In genomic region chr13:113836917-113837553, GRCh38 we compare ENCODE assay signal across 8 cellular contexts. TPM values are rescaled to one million over a fixed set of nuclear protein-coding genes. Genes with fewer than 3 reads are reported as not detected.
DNase-seq lines count a peak whose midpoint lies in the region; ATAC-seq, FAIRE-seq and TF ChIP-seq lines count a peak whose summit lies in the region.

No MANE protein-coding gene starts in this region.

- H3K36me3 ChIP-seq in Peyer's patch (peaks cover 0 to 31% (median 0%) of the 10 kb centered on the region in 3 donors), esophagus squamous epithelium (peaks cover 5 to 40% (median 6%) of the 10 kb centered on the region in 3 donors), pancreas (peaks cover 0 to 7% (median 0%) of the 10 kb centered on the region in 3 donors)

- POLR2A ChIA-PET in CD4-positive, alpha-beta T cell (lab: Charles Lee), result no interaction called here

- TF ChIP-seq POLR2A in Peyer's patch (IDR thresholded peaks at IDR 0.05) (no peak), esophagus squamous epithelium (IDR thresholded peaks at IDR 0.05) (no peak)

- no peak for FAIRE-seq in pancreas (lab: Jason Lieb, UNC)

- H3K36me3 Mint-ChIP-seq in T-helper 2 cell treated with Interferon-gamma antibody and Interleukin-4, amounts not matched to agents 5 μg/mL and 100 μg/mL, for 36 hours (ENCODE audit: low read depth), result no peaks in the 10 kb centered on the region
- H3K36me3 Mint-ChIP-seq in CD4-positive, alpha-beta T cell (ENCODE audit: low read depth), result no peaks in the 10 kb centered on the region

- no peak for DNase-seq in T-helper 2 cell treated with Interferon-gamma antibody and Interleukin-4, amounts not matched to agents 5 μg/mL and 100 μg/mL, for 36 hours (ENCODE audit: low spot score)
- DNase-seq in T-helper 2 cell, result no peak
- peak in 1 of 3 donors; percentile 59 for DNase-seq in Peyer's patch
- DNase-seq in esophagus squamous epithelium (lab: John Stamatoyannopoulos, UW), result no peak
- DNase-seq in pancreas, result peak in 4 of 6 donors; percentile 52 to 82 (median 76)
- DNase-seq in CD4-positive, alpha-beta T cell, result no peak
- no peak for DNase-seq in stimulated activated CD8-positive, alpha-beta memory T cell treated with anti-CD3 and anti-CD28 coated beads, Interleukin-4, amount 100 ng/mL, for 48 hours
- DNase-seq in head of caudate nucleus, result no peak

- H3K9me3 ChIP-seq in Peyer's patch (no peaks in the 10 kb centered on the region), esophagus squamous epithelium (no peaks in the 10 kb centered on the region), pancreas (no peaks in the 10 kb centered on the region)
- H3K9me3 ChIP-seq in CD4-positive, alpha-beta T cell (ENCODE audit: control insufficient read depth, low read length), result no peaks in the 10 kb centered on the region

- H3K4me1 ChIP-seq in Peyer's patch, result peaks cover 0 to 46% (median 9%) of the 10 kb centered on the region in 4 donors
- H3K4me1 ChIP-seq in esophagus squamous epithelium, result peaks cover 45 to 53% (median 47%) of the 10 kb centered on the region in 3 donors
- peaks cover 12 to 21% (median 16%) of the 10 kb centered on the region in 3 donors for H3K4me1 ChIP-seq in pancreas

- peak; percentile 55 to 77 (median 68) for ATAC-seq in pancreas
- no peak for ATAC-seq in CD4-positive, alpha-beta T cell (ENCODE audit: poor library complexity)

- CTCF ChIA-PET in CD4-positive, alpha-beta T cell (lab: Charles Lee), result no interaction called here

- intact Hi-C loops in esophagus squamous epithelium (cut with DNase I), result no loop called here
- intact Hi-C loops in pancreas (cut with DNase I), result no loop called here
- intact Hi-C loops in CD4-positive, alpha-beta T cell (cut with DNase I, micrococcal nuclease), result no loop called here
- intact Hi-C loops in head of caudate nucleus (cut with DNase I), result no loop called here

- peaks cover 5% of the 10 kb centered on the region for H3K27me3 Mint-ChIP-seq in T-helper 2 cell treated with Interferon-gamma antibody and Interleukin-4, amounts not matched to agents 5 μg/mL and 100 μg/mL, for 36 hours (ENCODE audit: low read depth)
- H3K27me3 Mint-ChIP-seq in CD4-positive, alpha-beta T cell, result no peaks in the 10 kb centered on the region

- H3K27ac Mint-ChIP-seq in T-helper 2 cell treated with Interferon-gamma antibody and Interleukin-4, amounts not matched to agents 5 μg/mL and 100 μg/mL, for 36 hours, result peak overlapping the region; percentile 8
- H3K27ac Mint-ChIP-seq in CD4-positive, alpha-beta T cell, result no peak overlapping the region

- WGBS in esophagus squamous epithelium, 2 donors, result 29 to 31% methylated on average over 7 to 9 of the region's 19 CpGs
- 39 to 40% methylated on average over 19 of the region's 19 CpGs for WGBS in pancreas, 2 donors

- no peak overlapping the region for H3K4me3 Mint-ChIP-seq in T-helper 2 cell treated with Interferon-gamma antibody and Interleukin-4, amounts not matched to agents 5 μg/mL and 100 μg/mL, for 36 hours
- H3K4me3 Mint-ChIP-seq in CD4-positive, alpha-beta T cell, result no peak overlapping the region

- H3K27ac ChIP-seq in Peyer's patch (peak overlapping the region; percentile 25 to 77 (median 41)), esophagus squamous epithelium (peak overlapping the region; percentile 84 to 91 (median 90)), pancreas (peak overlapping the region; percentile 68 to 83 (median 74))
- no peak overlapping the region for H3K27ac ChIP-seq in CD4-positive, alpha-beta T cell (ENCODE audit: low read depth, low read length)

- H3K9me3 Mint-ChIP-seq in T-helper 2 cell treated with Interferon-gamma antibody and Interleukin-4, amounts not matched to agents 5 μg/mL and 100 μg/mL, for 36 hours, result peaks cover 8% of the 10 kb centered on the region
- H3K9me3 Mint-ChIP-seq in CD4-positive, alpha-beta T cell, result no peaks in the 10 kb centered on the region

- H3K4me1 Mint-ChIP-seq in T-helper 2 cell treated with Interferon-gamma antibody and Interleukin-4, amounts not matched to agents 5 μg/mL and 100 μg/mL, for 36 hours (ENCODE audit: low read depth), result peaks cover 15% of the 10 kb centered on the region
- H3K4me1 Mint-ChIP-seq in CD4-positive, alpha-beta T cell (ENCODE audit: low read depth), result peaks cover 15% of the 10 kb centered on the region

- TF ChIP-seq CTCF in Peyer's patch (IDR thresholded peaks at IDR 0.05) (no peak), esophagus squamous epithelium (IDR thresholded peaks at IDR 0.05) (no peak), pancreas (IDR thresholded peaks at IDR 0.05) (no peak)
- no peak for TF ChIP-seq CTCF in CD4-positive, alpha-beta T cell (IDR thresholded peaks at IDR 0.05)

- H3K27me3 ChIP-seq in Peyer's patch, result no peaks in the 10 kb centered on the region
- H3K27me3 ChIP-seq in esophagus squamous epithelium, result no peaks in the 10 kb centered on the region
- no peaks in the 10 kb centered on the region for H3K27me3 ChIP-seq in pancreas
- no peaks in the 10 kb centered on the region for H3K27me3 ChIP-seq in CD4-positive, alpha-beta T cell (ENCODE audit: control insufficient read depth, insufficient read depth, low read length)

- H3K4me3 ChIP-seq in Peyer's patch (no peak overlapping the region), esophagus squamous epithelium (peak overlapping the region in 2 of 4 donors; percentile 1 to 51), pancreas (no peak overlapping the region)

RNA-seq across cellular contexts. Expression of gene GAS6, which starts 26.8 kb away (rescaled TPM):
- total RNA-seq in Peyer's patch, result 100 to 1,000 TPM; 132 to 226 (median 154) TPM
- 100 to 1,000 TPM in 1 of 4 donors, 10 to 100 TPM in 3; 43.0 to 112 (median 68.5) TPM for total RNA-seq in esophagus squamous epithelium
- 10 to 100 TPM; 24.3 to 68.8 (median 38.6) TPM for total RNA-seq in pancreas
- polyA plus RNA-seq in pancreas, result 100 to 1,000 TPM in 1 of 2 donors, 10 to 100 TPM in 1; 98.0 to 124 TPM
- total RNA-seq in CD4-positive, alpha-beta T cell, result 1 to 10 TPM in 1 of 2 experiments, under 1 TPM in 1; 0.52 to 1.0 TPM

Comparison
In these comparisons a context has a peak if more than half of its experiments do, and no peak if none do; other contexts are left out.
1. DNase-seq: peak in pancreas (4 of 6); none in T-helper 2 cell treated with Interferon-gamma antibody and Interleukin-4, amounts not matched to agents 5 μg/mL and 100 μg/mL, for 36 hours (single experiment), T-helper 2 cell (0 of 5), esophagus squamous epithelium (single experiment), CD4-positive, alpha-beta T cell (0 of 10), stimulated activated CD8-positive, alpha-beta memory T cell treated with anti-CD3 and anti-CD28 coated beads, Interleukin-4, amount 100 ng/mL, for 48 hours (single experiment) and head of caudate nucleus (0 of 42).
2. RNA of gene GAS6, which starts 26.8 kb away (total RNA-seq): 132 to 226 TPM in Peyer's patch, 43.0 to 112 TPM in esophagus squamous epithelium and 24.3 to 68.8 TPM in pancreas; 0.52 to 1.0 TPM in CD4-positive, alpha-beta T cell; every median in the first group is over 10 times any median in the second.